ENCODE assay signal across 1 cellular context in genomic region chr1:223748773-223749733, GRCh38.
TF ChIP-seq lines count a peak whose summit lies in the region.

No MANE protein-coding gene starts in this region.

TF ChIP-seq in K562, 482 proteins besides CTCF, POLR2A, EP300 and RAD21 (continued from another document and continues in another):
- TF ChIP-seq XRCC4 (IDR thresholded peaks at IDR 0.05; ENCODE audit: extremely low read depth, insufficient read depth, insufficient read length) (no peak), CHCHD3 (CRISPR knock-in tag; IDR thresholded peaks at IDR 0.05) (no peak), POLR2G (IDR thresholded peaks at IDR 0.05; ENCODE audit: low read depth, low read length) (peak; percentile 66), ZNF253 (CRISPR knock-in tag; conservative IDR thresholded peaks at IDR 0.05) (no peak), SMARCA4 (IDR thresholded peaks at IDR 0.05) (no peak), FOXP1 (CRISPR knock-in tag; IDR thresholded peaks at IDR 0.05) (no peak), HES1 (IDR thresholded peaks at IDR 0.05; ENCODE audit: low read depth) (no peak), ATF4 (CRISPR knock-in tag; IDR thresholded peaks at IDR 0.05) (no peak), ARID4B (CRISPR knock-in tag; IDR thresholded peaks at IDR 0.05) (no peak), ATF2 (CRISPR knock-in tag; IDR thresholded peaks at IDR 0.05) (no peak), IRF2 (CRISPR knock-in tag; IDR thresholded peaks at IDR 0.05) (no peak), NELFE (IDR thresholded peaks at IDR 0.05; ENCODE audit: insufficient read depth, insufficient read length) (no peak), E2F6 (IDR thresholded peaks at IDR 0.05; ENCODE audit: borderline replicate concordance in 1 of 2, extremely low read depth in 1 of 2, insufficient read depth in 1 of 2, insufficient read length in 1 of 2, low read depth in 1 of 2, low read length in 1 of 2, poor library complexity in 1 of 2, severe bottlenecking in 1 of 2) (peak in 1 of 2 experiments; percentile 25), CREB3L1 (IDR thresholded peaks at IDR 0.05; ENCODE audit: borderline replicate concordance, low read depth) (no peak), LEF1 (IDR thresholded peaks at IDR 0.05) (no peak), HOMEZ (CRISPR knock-in tag; IDR thresholded peaks at IDR 0.05) (no peak), YY1 (IDR thresholded peaks at IDR 0.05; ENCODE audit: borderline replicate concordance in 1 of 3, control insufficient read depth in 1 of 3, extremely low read depth in 1 of 3, insufficient read depth in 3 of 3, insufficient read length in 1 of 3, insufficient replicate concordance in 2 of 3, low read depth in 1 of 3, low read length in 2 of 3) (peak in 1 of 3 experiments; percentile 64), ERF (CRISPR knock-in tag; IDR thresholded peaks at IDR 0.05) (no peak), FOSL1 (tag; conservative IDR thresholded peaks at IDR 0.05) (no peak; the same call in none of the 2 replicates), MYC (IDR thresholded peaks at IDR 0.05; ENCODE audit: low read depth, low read length) (no peak), MYC (CRISPR knock-in tag; IDR thresholded peaks at IDR 0.05; ENCODE audit: borderline replicate concordance, low read depth) (no peak), ARID3A (IDR thresholded peaks at IDR 0.05; ENCODE audit: borderline replicate concordance, low read depth, low read length) (no peak), MIER1 (IDR thresholded peaks at IDR 0.05; ENCODE audit: low read depth) (no peak), ELF1 (tag; IDR thresholded peaks at IDR 0.05) (no peak), ZC3H8 (IDR thresholded peaks at IDR 0.05) (no peak), E2F1 (CRISPR knock-in tag; IDR thresholded peaks at IDR 0.05) (peak; percentile 74), CTCFL (IDR thresholded peaks at IDR 0.05; ENCODE audit: borderline replicate concordance, insufficient read depth, low read depth, low read length, poor library complexity, severe bottlenecking) (peak; percentile 6), RHOXF2B (CRISPR knock-in tag; conservative IDR thresholded peaks at IDR 0.05) (no peak), KDM4B (IDR thresholded peaks at IDR 0.05; ENCODE audit: borderline replicate concordance in 2 of 2, low read depth in 1 of 2) (no peak), NBN (IDR thresholded peaks at IDR 0.05; ENCODE audit: low read depth) (no peak), PPARD (CRISPR knock-in tag; IDR thresholded peaks at IDR 0.05) (no peak), ZC3H4 (CRISPR knock-in tag; IDR thresholded peaks at IDR 0.05; ENCODE audit: borderline replicate concordance) (no peak), THAP12 (CRISPR knock-in tag; IDR thresholded peaks at IDR 0.05) (0 out of 2 replicates have a peak, but pooled peaks have one; percentile 34), ZBTB2 (IDR thresholded peaks at IDR 0.05) (no peak), PHTF2 (CRISPR knock-in tag; IDR thresholded peaks at IDR 0.05) (no peak), CHD2 (IDR thresholded peaks at IDR 0.05; ENCODE audit: low read depth, low read length) (no peak), SRSF7 (optimal IDR thresholded peaks at IDR 0.05; ENCODE audit: low read depth, low read length) (no peak)
